Comparison of ENCODE assay signal across 15 cellular contexts in the genomic region with DNA sequence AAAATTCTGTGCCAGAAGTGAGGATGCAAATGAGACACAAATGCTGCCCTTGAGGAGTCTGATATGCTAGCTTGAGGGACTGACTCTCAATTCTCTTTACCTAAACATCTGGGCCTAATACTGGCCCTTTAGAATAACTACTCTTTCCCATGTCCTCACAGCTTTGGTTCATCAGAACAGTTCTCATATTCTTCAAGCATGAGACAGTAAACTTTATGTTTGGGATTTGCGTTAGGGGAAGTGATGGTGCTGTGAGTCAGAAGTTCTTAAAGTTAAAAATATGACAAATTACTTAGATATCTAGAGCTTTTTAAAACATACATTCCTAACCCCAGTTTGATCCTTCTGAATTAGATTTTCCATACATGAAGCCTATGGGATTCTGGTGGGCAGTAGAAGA.
DNase-seq lines count a peak whose midpoint lies in the region; TF ChIP-seq lines count a peak whose summit lies in the region.
"Had no signal": no experiment of that assay in that cellular context is flagged by ENCODE, and none has a peak within 500 bp of the region (broad histone marks: within the 10 kb centered on the region; RNA-seq: fewer than 3 reads in every experiment).

No MANE protein-coding gene starts in this region.

- H3K9me3 ChIP-seq in PC-9 (ENCODE audit: insufficient read depth, low read depth) (no peaks in the 10 kb centered on the region), neural progenitor cell (ENCODE audit: low read depth) (no peaks in the 10 kb centered on the region)

- no peak overlapping the region for H3K9ac ChIP-seq in neural progenitor cell

- H3K27ac Mint-ChIP-seq in neural progenitor cell: no peak overlapping the region
- H3K27ac Mint-ChIP-seq: activated CD8-positive, alpha-beta memory T cell treated with anti-CD3 and anti-CD28 coated beads, Interleukin-2, amount 10 ng/mL, durations not matched to agents 7 days and 5 days; activated naive CD8-positive, alpha-beta T cell; CD14-positive monocyte; memory B cell; progenitor cell of endocrine pancreas; stimulated activated memory B cell treated with anti-CD40 and anti-IgM and Interleukin-4, amounts not matched to agents 10 μg/mL and 1 μg/mL and 100 μg/mL, for 72 hours had no signal

- H4K20me1 ChIP-seq in PC-9 (ENCODE audit: insufficient read depth) (no peaks in the 10 kb centered on the region), neural progenitor cell (ENCODE audit: low read depth) (no peaks in the 10 kb centered on the region)

- no peak overlapping the region for H3K4me3 Mint-ChIP-seq in neural progenitor cell
- H3K4me3 Mint-ChIP-seq: activated CD8-positive, alpha-beta memory T cell treated with anti-CD3 and anti-CD28 coated beads, Interleukin-2, amount 10 ng/mL, durations not matched to agents 7 days and 5 days; activated naive CD8-positive, alpha-beta T cell; CD14-positive monocyte; memory B cell; stimulated activated memory B cell treated with anti-CD40 and anti-IgM and Interleukin-4, amounts not matched to agents 10 μg/mL and 1 μg/mL and 100 μg/mL, for 72 hours had no signal

- H3K4me3 ChIP-seq in AG10803 (ENCODE audit: low read length) (no peak overlapping the region), astrocyte of the spinal cord (ENCODE audit: low read depth, low read length) (no peak overlapping the region), PC-9 (no peak overlapping the region), neural progenitor cell (no peak overlapping the region)

- no peak overlapping the region for H2AFZ ChIP-seq in PC-9
- no peak overlapping the region for H2AFZ ChIP-seq in neural progenitor cell (replicated peaks)

- no peaks in the 10 kb centered on the region for H3K36me3 Mint-ChIP-seq in neural progenitor cell
- H3K36me3 Mint-ChIP-seq: activated CD8-positive, alpha-beta memory T cell treated with anti-CD3 and anti-CD28 coated beads, Interleukin-2, amount 10 ng/mL, durations not matched to agents 7 days and 5 days; activated naive CD8-positive, alpha-beta T cell; CD14-positive monocyte; memory B cell; stimulated activated memory B cell treated with anti-CD40 and anti-IgM and Interleukin-4, amounts not matched to agents 10 μg/mL and 1 μg/mL and 100 μg/mL, for 72 hours had no signal

- H3K4me1 Mint-ChIP-seq in neural progenitor cell: no peaks in the 10 kb centered on the region
- H3K4me1 Mint-ChIP-seq: activated CD8-positive, alpha-beta memory T cell treated with anti-CD3 and anti-CD28 coated beads, Interleukin-2, amount 10 ng/mL, durations not matched to agents 7 days and 5 days; CD14-positive monocyte; memory B cell; stimulated activated memory B cell treated with anti-CD40 and anti-IgM and Interleukin-4, amounts not matched to agents 10 μg/mL and 1 μg/mL and 100 μg/mL, for 72 hours had no signal

- H3K79me2 ChIP-seq in PC-9 (ENCODE audit: low read depth) (no peaks in the 10 kb centered on the region), neural progenitor cell (ENCODE audit: low read depth) (no peaks in the 10 kb centered on the region)

- H3K36me3 ChIP-seq in PC-9 (ENCODE audit: low read depth) (no peaks in the 10 kb centered on the region), neural progenitor cell (no peaks in the 10 kb centered on the region)

- intact Hi-C loops in PC-9 (cut with micrococcal nuclease; ENCODE audit: unreplicated experiment): no loop called here
- intact Hi-C loops in posterior vena cava (cut with DNase I): no loop called here

- H3K4me1 ChIP-seq in PC-9 (replicated peaks; ENCODE audit: insufficient read depth): no peaks in the 10 kb centered on the region
- H3K4me1 ChIP-seq in neural progenitor cell: no peaks in the 10 kb centered on the region

- H3K4me2 ChIP-seq in PC-9 (no peak overlapping the region), neural progenitor cell (no peak overlapping the region)

- CTCF ChIA-PET in PC-9 (lab: Charles Lee): no interaction called here

- H3K9me3 Mint-ChIP-seq in neural progenitor cell: no peaks in the 10 kb centered on the region
- H3K9me3 Mint-ChIP-seq: memory B cell; stimulated activated memory B cell treated with anti-CD40 and anti-IgM and Interleukin-4, amounts not matched to agents 10 μg/mL and 1 μg/mL and 100 μg/mL, for 72 hours had no signal

- DNase-seq in AG10803 (ENCODE audit: low read depth) (peak; percentile 84), M059J (ENCODE audit: low read depth) (peak; percentile 67), astrocyte of the spinal cord (ENCODE audit: low read depth, low spot score) (peak; percentile 91), iris pigment epithelial cell (ENCODE audit: low read depth) (peak; percentile 97), PC-9 (no peak), posterior vena cava (ENCODE audit: low spot score) (no peak), neural progenitor cell (ENCODE audit: low spot score) (no peak)
- no peak for DNase-seq in activated CD4-positive, alpha-beta T cell treated with anti-CD3 and anti-CD28 coated beads for 48 hours
- DNase-seq: activated CD8-positive, alpha-beta memory T cell treated with anti-CD3 and anti-CD28 coated beads, Interleukin-2, amount 10 ng/mL, durations not matched to agents 7 days and 5 days; NCI-H2227 treated with DMSO at 0.1 percent for 48 hours had no signal

- no peaks in the 10 kb centered on the region for H3K9me2 ChIP-seq in PC-9 (ENCODE audit: insufficient read depth)

- H3F3A ChIP-seq in PC-9 (ENCODE audit: insufficient read depth, low read depth): no peaks in the 10 kb centered on the region
- H3F3A ChIP-seq in neural progenitor cell (ENCODE audit: low read depth): no peaks in the 10 kb centered on the region

- POLR2A ChIA-PET in PC-9 (lab: Charles Lee; ENCODE audit: unreplicated experiment): no interaction called here

- H3K27me3 Mint-ChIP-seq in neural progenitor cell (ENCODE audit: insufficient read depth, low read depth): peaks cover 2% of the 10 kb centered on the region
- H3K27me3 Mint-ChIP-seq: progenitor cell of endocrine pancreas; stimulated activated memory B cell treated with anti-CD40 and anti-IgM and Interleukin-4, amounts not matched to agents 10 μg/mL and 1 μg/mL and 100 μg/mL, for 72 hours had no signal

- H3K27me3 ChIP-seq in PC-9 (ENCODE audit: insufficient read depth, low read depth) (no peaks in the 10 kb centered on the region), neural progenitor cell (no peaks in the 10 kb centered on the region)

- no peak for TF ChIP-seq CTCF in AG10803 (conservative IDR thresholded peaks at IDR 0.05; ENCODE audit: low read length)
- TF ChIP-seq CTCF in astrocyte of the spinal cord (IDR thresholded peaks at IDR 0.05; ENCODE audit: low read depth, low read length): no peak
- TF ChIP-seq CTCF in PC-9 (conservative IDR thresholded peaks at IDR 0.05): no peak
- no peak for TF ChIP-seq CTCF in neural progenitor cell (IDR thresholded peaks at IDR 0.05)

- no TSS peak for BruUV-seq in PC-9 (replicated peaks; lab: Mats Ljungman, UMichigan)

- no peak overlapping the region for H3K27ac ChIP-seq in PC-9
- no peak overlapping the region for H3K27ac ChIP-seq in neural progenitor cell

- in situ Hi-C loops in astrocyte of the spinal cord (cut with HindIII; ENCODE audit: low sequenced_read_pairs): no loop called here

Comparison
In these comparisons a context has a peak if more than half of its experiments do, and no peak if none do; other contexts are left out.
1. DNase-seq: peak in AG10803 (single experiment), M059J (single experiment), astrocyte of the spinal cord (single experiment) and iris pigment epithelial cell (single experiment); none in PC-9 (0 of 2), posterior vena cava (single experiment), activated CD4-positive, alpha-beta T cell treated with anti-CD3 and anti-CD28 coated beads for 48 hours (single experiment) and neural progenitor cell (single experiment).